ENCODE assay signal across 8 cellular contexts in the genomic region with DNA sequence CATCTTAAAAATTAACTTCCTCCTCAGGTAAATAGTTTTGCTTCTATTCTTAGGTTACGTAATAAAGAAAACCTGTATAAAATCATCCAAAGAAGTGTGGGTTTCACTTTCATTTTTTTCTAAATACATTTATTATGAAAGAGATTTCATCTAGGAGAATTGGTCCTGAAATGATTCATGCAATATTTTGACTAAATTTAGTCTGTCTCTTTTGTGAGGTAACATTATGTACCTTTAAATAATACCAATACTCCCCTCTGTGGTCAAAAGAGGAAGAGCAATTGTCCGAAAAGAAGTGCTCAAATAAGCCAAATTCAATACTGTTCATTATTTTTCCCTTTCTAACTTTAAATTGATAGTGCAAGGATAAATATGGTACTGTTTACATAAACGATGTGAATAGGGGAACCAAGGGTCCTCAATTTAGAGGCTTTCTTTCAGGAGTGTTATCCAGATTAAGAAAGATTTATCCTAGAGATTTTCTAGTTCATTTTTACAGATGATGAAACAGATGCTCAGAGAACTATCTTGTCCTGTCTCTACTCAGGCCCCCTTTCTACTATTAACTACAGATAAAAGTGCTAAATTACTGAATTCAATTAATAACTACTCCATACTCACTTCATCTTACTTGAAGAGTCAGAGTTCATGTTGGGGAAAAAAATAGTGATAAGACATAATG. TPM values are rescaled to one million over a fixed set of nuclear protein-coding genes. Genes with fewer than 3 reads are reported as not detected.
A peak's percentile ranks its signal among the peaks of the same experiment; 100 is the strongest.
DNase-seq lines count a peak whose midpoint lies in the region; ATAC-seq and TF ChIP-seq lines count a peak whose summit lies in the region.

No MANE protein-coding gene starts in this region.

- no peak overlapping the region for H3K4me3 Mint-ChIP-seq in progenitor cell of endocrine pancreas (ENCODE audit: low read depth)

- no peaks in the 10 kb centered on the region for H3K9me3 Mint-ChIP-seq in progenitor cell of endocrine pancreas (ENCODE audit: low read depth)

- H3K27ac Mint-ChIP-seq in progenitor cell of endocrine pancreas, result no peak overlapping the region

- no peaks in the 10 kb centered on the region for H3K27me3 Mint-ChIP-seq in progenitor cell of endocrine pancreas

- TF ChIP-seq CTCF in fibroblast of pulmonary artery (IDR thresholded peaks at IDR 0.05; ENCODE audit: low read length, missing control alignments) (peak; percentile 60), progenitor cell of endocrine pancreas (IDR thresholded peaks at IDR 0.05; ENCODE audit: unreplicated experiment) (peak; percentile 69)

- ATAC-seq in GM18502 (IDR thresholded peaks at IDR 0.05; ENCODE audit: poor library complexity, unreplicated experiment) (peak; percentile 79), HG03469 (IDR thresholded peaks at IDR 0.05; ENCODE audit: unreplicated experiment) (peak; percentile 69), GM19035 (IDR thresholded peaks at IDR 0.05; ENCODE audit: unreplicated experiment) (no peak)

- peak; percentile 34 for DNase-seq in Ammon's horn (ENCODE audit: low spot score)
- DNase-seq in SHP77 treated with DMSO at 0.1 percent for 48 hours (lab: John Stamatoyannopoulos, UW), result peak; percentile 12
- peak; percentile 47 for DNase-seq in fibroblast of pulmonary artery (ENCODE audit: low read depth)
- DNase-seq in progenitor cell of endocrine pancreas (ENCODE audit: low spot score, unreplicated experiment), result no peak
- DNase-seq in NCI-H187 (lab: John Stamatoyannopoulos, UW), result no peak

- H3K4me3 ChIP-seq in fibroblast of pulmonary artery (replicated peaks; ENCODE audit: low read depth, low read length), result no peak overlapping the region

- H3K36me3 Mint-ChIP-seq in progenitor cell of endocrine pancreas (ENCODE audit: insufficient read depth), result peaks cover 11% of the 10 kb centered on the region

- H3K4me1 Mint-ChIP-seq in progenitor cell of endocrine pancreas (ENCODE audit: low read depth), result no peaks in the 10 kb centered on the region

RNA-seq across cellular contexts. Expression of gene CYP39A1, which starts 26.2 kb away (rescaled TPM):
- 6.7 and 10.3 TPM in 2 replicates for total RNA-seq in progenitor cell of endocrine pancreas

RNA-seq across cellular contexts. Expression of gene SLC25A27, which starts 26.4 kb away (rescaled TPM):
- total RNA-seq in progenitor cell of endocrine pancreas, result 31.9 TPM in 2 replicates

Comparison
In these comparisons a context has a peak if more than half of its experiments do, and no peak if none do; other contexts are left out.
1. DNase-seq: peak in Ammon's horn (single experiment), SHP77 treated with DMSO at 0.1 percent for 48 hours (single experiment) and fibroblast of pulmonary artery (single experiment); none in progenitor cell of endocrine pancreas (single experiment) and NCI-H187 (0 of 2).